ENCODE assay signal across 8 cellular contexts in the genomic region with DNA sequence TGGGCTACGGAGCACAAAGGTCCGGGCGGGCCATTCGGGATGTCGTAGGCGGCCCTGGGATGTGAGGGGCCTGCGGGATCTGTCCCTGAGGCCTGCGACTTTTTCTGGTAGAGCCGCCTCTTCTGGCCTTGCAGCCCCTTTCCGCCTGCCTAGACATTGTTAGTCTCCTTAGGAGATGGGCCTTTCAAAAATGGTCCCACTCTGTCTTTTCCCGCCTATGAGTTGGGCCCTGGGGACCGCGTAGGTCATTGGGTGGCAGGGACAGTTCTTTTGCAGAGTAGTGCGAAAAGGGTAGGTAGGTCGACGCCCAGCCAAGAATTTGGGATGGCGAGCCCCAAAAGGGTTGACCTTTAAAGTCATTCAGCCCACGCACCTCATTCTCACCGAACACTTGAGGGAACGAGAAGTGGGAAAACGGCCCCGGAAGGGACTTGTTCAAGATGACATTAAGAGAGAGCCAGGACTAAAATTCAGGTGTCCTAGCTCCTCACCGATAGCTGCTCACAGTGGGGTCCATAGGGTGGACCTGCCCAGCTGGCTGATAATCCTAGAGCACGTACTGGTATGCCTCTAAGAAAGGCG. TPM values are rescaled to one million over a fixed set of nuclear protein-coding genes. Genes with fewer than 3 reads are reported as not detected.
DNase-seq lines count a peak whose midpoint lies in the region; ATAC-seq, FAIRE-seq and TF ChIP-seq lines count a peak whose summit lies in the region.

No MANE protein-coding gene starts in this region.

- H3K36me3 ChIP-seq in kidney (ENCODE audit: control insufficient read depth in 1 of 2, insufficient read depth in 2 of 2, low read length in 2 of 2): peaks cover 2 to 19% of the 10 kb centered on the region in 2 donors

- TF ChIP-seq CTCF in kidney (IDR thresholded peaks at IDR 0.05; ENCODE audit: borderline replicate concordance, extremely low read depth, insufficient read depth): no peak

- peak overlapping the region; percentile 55 for H3K27ac Mint-ChIP-seq in T-helper 1 cell treated with Interleukin-12 subunit alpha and Interleukin-12 subunit beta and Interleukin-4 antibody, amounts not matched to agents 30 μg/mL and 1 μg/mL, for 36 hours
- peak overlapping the region; percentile 35 for H3K27ac Mint-ChIP-seq in activated naive CD8-positive, alpha-beta T cell treated with anti-CD3 and anti-CD28 coated beads, Interleukin-2, amount 50 U/mL, for 24 hours

- no peaks in the 10 kb centered on the region for H3K27me3 Mint-ChIP-seq in T-helper 1 cell treated with Interleukin-12 subunit alpha and Interleukin-12 subunit beta and Interleukin-4 antibody, amounts not matched to agents 30 μg/mL and 1 μg/mL, for 36 hours (ENCODE audit: low read depth)
- no peaks in the 10 kb centered on the region for H3K27me3 Mint-ChIP-seq in activated naive CD8-positive, alpha-beta T cell treated with anti-CD3 and anti-CD28 coated beads, Interleukin-2, amount 50 U/mL, for 24 hours

- no peak overlapping the region for H3K27ac ChIP-seq in kidney (ENCODE audit: low read depth in 2 of 2, low read length in 2 of 2)
- peak overlapping the region; percentile 82 for H3K27ac ChIP-seq in substantia nigra (ENCODE audit: low read depth, low read length, poor library complexity, severe bottlenecking)

- H3K36me3 Mint-ChIP-seq in T-helper 1 cell treated with Interleukin-12 subunit alpha and Interleukin-12 subunit beta and Interleukin-4 antibody, amounts not matched to agents 30 μg/mL and 1 μg/mL, for 36 hours (ENCODE audit: low read depth): peaks cover 23% of the 10 kb centered on the region
- H3K36me3 Mint-ChIP-seq in activated naive CD8-positive, alpha-beta T cell treated with anti-CD3 and anti-CD28 coated beads, Interleukin-2, amount 50 U/mL, for 24 hours (ENCODE audit: low read depth): peaks cover 23% of the 10 kb centered on the region

- H3K4me3 Mint-ChIP-seq in T-helper 1 cell treated with Interleukin-12 subunit alpha and Interleukin-12 subunit beta and Interleukin-4 antibody, amounts not matched to agents 30 μg/mL and 1 μg/mL, for 36 hours: peak overlapping the region; percentile 72
- peak overlapping the region; percentile 96 for H3K4me3 Mint-ChIP-seq in activated naive CD8-positive, alpha-beta T cell treated with anti-CD3 and anti-CD28 coated beads, Interleukin-2, amount 50 U/mL, for 24 hours

- ATAC-seq in activated naive CD8-positive, alpha-beta T cell treated with anti-CD3 and anti-CD28 coated beads, Interleukin-2, amount 50 U/mL, for 24 hours: no peak
- no peak for ATAC-seq in GM18867 (IDR thresholded peaks at IDR 0.05; ENCODE audit: unreplicated experiment)

- no peak for FAIRE-seq in kidney (lab: Jason Lieb, UNC)

- H3K9ac ChIP-seq in kidney (ENCODE audit: low read length in 2 of 2): peak overlapping the region; percentile 70 to 87

- H3K9me3 ChIP-seq in kidney (ENCODE audit: control insufficient read depth in 1 of 2, low read length in 2 of 2): no peaks in the 10 kb centered on the region

- peaks cover 27% of the 10 kb centered on the region for H3K4me1 Mint-ChIP-seq in T-helper 1 cell treated with Interleukin-12 subunit alpha and Interleukin-12 subunit beta and Interleukin-4 antibody, amounts not matched to agents 30 μg/mL and 1 μg/mL, for 36 hours (ENCODE audit: low read depth)
- H3K4me1 Mint-ChIP-seq in activated naive CD8-positive, alpha-beta T cell treated with anti-CD3 and anti-CD28 coated beads, Interleukin-2, amount 50 U/mL, for 24 hours: peaks cover 28% of the 10 kb centered on the region

- DNase-seq in T-helper 1 cell (no peak), kidney (no peak), substantia nigra (lab: John Stamatoyannopoulos, UW) (no peak), NCI-H2107 (lab: John Stamatoyannopoulos, UW) (no peak), hepatic stellate cell (ENCODE audit: low spot score) (no peak)
- DNase-seq in activated naive CD8-positive, alpha-beta T cell treated with anti-CD3 and anti-CD28 coated beads, Interleukin-2, amount 50 U/mL, for 24 hours: no peak

- peak overlapping the region; percentile 83 to 92 for H3K4me3 ChIP-seq in kidney (ENCODE audit: low read length in 2 of 2)

- no peaks in the 10 kb centered on the region for H3K9me3 Mint-ChIP-seq in T-helper 1 cell treated with Interleukin-12 subunit alpha and Interleukin-12 subunit beta and Interleukin-4 antibody, amounts not matched to agents 30 μg/mL and 1 μg/mL, for 36 hours
- H3K9me3 Mint-ChIP-seq in activated naive CD8-positive, alpha-beta T cell treated with anti-CD3 and anti-CD28 coated beads, Interleukin-2, amount 50 U/mL, for 24 hours: no peaks in the 10 kb centered on the region

- intact Hi-C loops in kidney (cut with DNase I): no loop called here

- H3K4me1 ChIP-seq in kidney (ENCODE audit: control insufficient read depth in 1 of 2, insufficient read depth in 1 of 2, low read depth in 1 of 2, low read length in 2 of 2): peaks cover 9 to 13% of the 10 kb centered on the region in 2 donors

RNA-seq across cellular contexts. Expression of gene OTUB1, which starts 0.8 kb away (rescaled TPM):
- total RNA-seq in kidney: 69.0 TPM
- 118 TPM for polyA plus RNA-seq in kidney (ENCODE audit: insufficient read depth, low read depth, low replicate concordance)

RNA-seq across cellular contexts. Expression of gene COX8A, which starts 12.6 kb away (rescaled TPM):
- total RNA-seq in kidney: 320 TPM
- 2,092 TPM for polyA plus RNA-seq in kidney (ENCODE audit: insufficient read depth, low read depth, low replicate concordance)

RNA-seq across cellular contexts. Expression of gene NAA40, which starts 48.2 kb away (rescaled TPM):
- 27.2 TPM for total RNA-seq in kidney
- 11.8 TPM for polyA plus RNA-seq in kidney (ENCODE audit: insufficient read depth, low read depth, low replicate concordance)

RNA-seq across cellular contexts. Expression of gene FLRT1, which starts 48.7 kb away (rescaled TPM):
- 0.66 TPM for total RNA-seq in kidney
- 1.5 TPM for polyA plus RNA-seq in kidney (ENCODE audit: insufficient read depth, low read depth, low replicate concordance)
